ENCODE assay signal across 1 cellular context in genomic region chr13:49935171-49936084, GRCh38.
TF ChIP-seq lines count a peak whose summit lies in the region.

No MANE protein-coding gene starts in this region.

TF ChIP-seq in HepG2, 621 proteins besides CTCF, POLR2A, EP300 and RAD21 (continued from another document):
- 0 out of 2 replicates have a peak, but pooled peaks have one; percentile 91 for TF ChIP-seq FOXO4 (CRISPR knock-in tag; conservative IDR thresholded peaks at IDR 0.05)
- peak; percentile 51; the same call in 1 of the 2 replicates for TF ChIP-seq KDM1A (CRISPR knock-in tag; IDR thresholded peaks at IDR 0.05)
- 0 out of 2 replicates have a peak, but pooled peaks have one; percentile 5 for TF ChIP-seq ZNF790 (CRISPR knock-in tag; IDR thresholded peaks at IDR 0.05; ENCODE audit: borderline replicate concordance)
- 0 out of 2 replicates have a peak, but pooled peaks have one; percentile 49 for TF ChIP-seq NCOA1 (CRISPR knock-in tag; IDR thresholded peaks at IDR 0.05)
- TF ChIP-seq SYNCRIP (IDR thresholded peaks at IDR 0.05; ENCODE audit: insufficient read depth, low read depth, low read length), result no peak
- TF ChIP-seq ZNF570 (CRISPR knock-in tag; IDR thresholded peaks at IDR 0.05; ENCODE audit: borderline replicate concordance), result no peak
- TF ChIP-seq CEBPZ (IDR thresholded peaks at IDR 0.05; ENCODE audit: low read length), result no peak
- no peak for TF ChIP-seq ZNF720 (CRISPR knock-in tag; IDR thresholded peaks at IDR 0.05)
- no peak for TF ChIP-seq SNRNP70 (IDR thresholded peaks at IDR 0.05; ENCODE audit: low read depth, low read length)
